Comparison of ENCODE assay signal across 12 cellular contexts in genomic region chr14:100577986-100578431, GRCh38. TPM values are rescaled to one million over a fixed set of nuclear protein-coding genes. Genes with fewer than 3 reads are reported as not detected.
"Had no signal": no experiment of that assay in that cellular context is flagged by ENCODE, and none has a peak within 500 bp of the region (broad histone marks: within the 10 kb centered on the region; RNA-seq: fewer than 3 reads in every experiment).

No MANE protein-coding gene starts in this region.

- H3K4me3 ChIP-seq: ascending aorta, esophagus muscularis mucosa, pancreas, SJSA1, smooth muscle cell, transverse colon had no signal

- H3K27ac ChIP-seq: ascending aorta, esophagus muscularis mucosa, pancreas, SJSA1, transverse colon had no signal

- H3K27ac Mint-ChIP-seq: stimulated activated effector memory CD8-positive, alpha-beta T cell treated with anti-CD3 and anti-CD28 coated beads, Interleukin-12 subunit alpha, Interleukin-12 subunit beta, amount 100 ng/mL, for 72 hours had no signal

- H3K36me3 ChIP-seq: ascending aorta, esophagus muscularis mucosa, pancreas, SJSA1, transverse colon had no signal

- H3K4me1 ChIP-seq: ascending aorta, esophagus muscularis mucosa, pancreas, SJSA1, transverse colon had no signal

- H3K36me3 Mint-ChIP-seq: stimulated activated effector memory CD8-positive, alpha-beta T cell treated with anti-CD3 and anti-CD28 coated beads, Interleukin-12 subunit alpha, Interleukin-12 subunit beta, amount 100 ng/mL, for 72 hours had no signal

- ATAC-seq: pancreas; stimulated activated effector memory CD8-positive, alpha-beta T cell treated with anti-CD3 and anti-CD28 coated beads, Interleukin-12 subunit alpha, Interleukin-12 subunit beta, amount 100 ng/mL, for 72 hours had no signal

- H3K4me2 ChIP-seq: smooth muscle cell had no signal

- H3K4me3 Mint-ChIP-seq: neural crest cell; stimulated activated effector memory CD8-positive, alpha-beta T cell treated with anti-CD3 and anti-CD28 coated beads, Interleukin-12 subunit alpha, Interleukin-12 subunit beta, amount 100 ng/mL, for 72 hours had no signal

- H3K9me3 Mint-ChIP-seq: neural crest cell; stimulated activated effector memory CD8-positive, alpha-beta T cell treated with anti-CD3 and anti-CD28 coated beads, Interleukin-12 subunit alpha, Interleukin-12 subunit beta, amount 100 ng/mL, for 72 hours had no signal

- H3K9me3 ChIP-seq: ascending aorta, pancreas, SJSA1, transverse colon had no signal

- DNase-seq: activated T-cell treated with anti-CD3 and anti-CD28 coated beads for 4 hours, retina, T1000, transverse colon had no signal

- H3K27me3 ChIP-seq: ascending aorta, pancreas, SJSA1 had no signal

RNA-seq across cellular contexts. Expression of gene BEGAIN, which starts 9.2 kb away (rescaled TPM):
- total RNA-seq: fibroblast of villous mesenchyme, SJSA1 had no signal
